2 cellular contexts compared by ENCODE assay signal in genomic region chr1:219313961-219314360, GRCh38.
TF ChIP-seq lines count a peak whose summit lies in the region.

No MANE protein-coding gene starts in this region.

TF ChIP-seq in A549, 52 proteins besides CTCF, POLR2A, EP300 and RAD21:
- TF ChIP-seq TP53 (CRISPR knock-in tag; IDR thresholded peaks at IDR 0.05) (no peak), HES2 (IDR thresholded peaks at IDR 0.05) (no peak)

TF ChIP-seq in HCT116, 20 proteins besides CTCF, POLR2A, EP300 and RAD21:
- TF ChIP-seq SP1 (IDR thresholded peaks at IDR 0.05; ENCODE audit: low read depth) (no peak), ZBTB33 (IDR thresholded peaks at IDR 0.05; ENCODE audit: extremely low read depth, insufficient replicate concordance, low read length) (no peak), MAX (IDR thresholded peaks at IDR 0.05) (no peak), ZNF274 (IDR thresholded peaks at IDR 0.05; ENCODE audit: low read depth, low read length) (no peak), ZFX (IDR thresholded peaks at IDR 0.05) (no peak), TCF7L2 (IDR thresholded peaks at IDR 0.05; ENCODE audit: borderline replicate concordance, extremely low read depth, insufficient read depth, insufficient read length) (no peak), ELF1 (IDR thresholded peaks at IDR 0.05; ENCODE audit: borderline replicate concordance, low read depth) (no peak), YY1 (IDR thresholded peaks at IDR 0.05; ENCODE audit: extremely low read depth, insufficient replicate concordance, low read depth, low read length) (no peak), POLR2AphosphoS5 (IDR thresholded peaks at IDR 0.05; ENCODE audit: low read depth, low read length) (no peak), EZH2 (IDR thresholded peaks at IDR 0.05) (no peak), FOSL1 (IDR thresholded peaks at IDR 0.05; ENCODE audit: low read depth) (no peak), SIN3A (IDR thresholded peaks at IDR 0.05; ENCODE audit: low read depth) (no peak), CBX3 (IDR thresholded peaks at IDR 0.05; ENCODE audit: low read depth) (no peak), EGR1 (IDR thresholded peaks at IDR 0.05; ENCODE audit: low read depth) (no peak), CEBPB (IDR thresholded peaks at IDR 0.05; ENCODE audit: low read depth) (no peak), REST (IDR thresholded peaks at IDR 0.05; ENCODE audit: low read depth) (no peak), ATF3 (IDR thresholded peaks at IDR 0.05) (no peak), JUND (IDR thresholded peaks at IDR 0.05) (no peak), SRF (IDR thresholded peaks at IDR 0.05; ENCODE audit: low read depth) (no peak)
TF ChIP-seq in HCT116: peak in this region for 0.
